Comparison of ENCODE assay signal across 2 cellular contexts in the genomic region with DNA sequence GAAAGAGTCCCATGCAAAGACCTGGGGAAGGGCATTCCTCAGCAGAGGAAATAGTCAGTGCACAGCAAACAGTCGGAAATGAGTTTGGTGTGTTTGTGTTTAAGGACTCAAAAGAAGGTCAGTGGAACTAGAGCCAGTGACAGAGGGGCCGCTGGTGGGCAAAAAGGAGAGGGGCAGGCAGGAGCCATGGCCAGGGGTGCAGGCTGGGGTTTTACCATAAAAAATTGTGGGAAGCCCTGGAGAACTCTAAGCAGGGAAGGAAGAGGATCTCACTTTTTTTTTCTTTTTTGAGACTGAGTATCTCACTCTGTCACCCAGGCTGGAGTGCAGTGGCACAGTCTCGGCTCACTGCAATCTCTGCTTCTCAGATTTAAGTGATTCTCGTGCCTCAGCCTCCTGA.
TF ChIP-seq lines count a peak whose summit lies in the region.

No MANE protein-coding gene starts in this region.

TF ChIP-seq in GM23338, 12 proteins besides CTCF, POLR2A, EP300 and RAD21 (continued from another document):
- TF ChIP-seq ZNF462 (CRISPR knock-in tag; IDR thresholded peaks at IDR 0.05): no peak
- no peak for TF ChIP-seq POLR2AphosphoS5 (IDR thresholded peaks at IDR 0.05; ENCODE audit: low read depth)
- no peak for TF ChIP-seq STAT1 (IDR thresholded peaks at IDR 0.05; ENCODE audit: unreplicated experiment)
- no peak for TF ChIP-seq ZNF114 (CRISPR knock-in tag; IDR thresholded peaks at IDR 0.05)

TF ChIP-seq in WTC11, 78 proteins besides CTCF, POLR2A, EP300 and RAD21 (continued from another document):
- TF ChIP-seq, protein P1, sequence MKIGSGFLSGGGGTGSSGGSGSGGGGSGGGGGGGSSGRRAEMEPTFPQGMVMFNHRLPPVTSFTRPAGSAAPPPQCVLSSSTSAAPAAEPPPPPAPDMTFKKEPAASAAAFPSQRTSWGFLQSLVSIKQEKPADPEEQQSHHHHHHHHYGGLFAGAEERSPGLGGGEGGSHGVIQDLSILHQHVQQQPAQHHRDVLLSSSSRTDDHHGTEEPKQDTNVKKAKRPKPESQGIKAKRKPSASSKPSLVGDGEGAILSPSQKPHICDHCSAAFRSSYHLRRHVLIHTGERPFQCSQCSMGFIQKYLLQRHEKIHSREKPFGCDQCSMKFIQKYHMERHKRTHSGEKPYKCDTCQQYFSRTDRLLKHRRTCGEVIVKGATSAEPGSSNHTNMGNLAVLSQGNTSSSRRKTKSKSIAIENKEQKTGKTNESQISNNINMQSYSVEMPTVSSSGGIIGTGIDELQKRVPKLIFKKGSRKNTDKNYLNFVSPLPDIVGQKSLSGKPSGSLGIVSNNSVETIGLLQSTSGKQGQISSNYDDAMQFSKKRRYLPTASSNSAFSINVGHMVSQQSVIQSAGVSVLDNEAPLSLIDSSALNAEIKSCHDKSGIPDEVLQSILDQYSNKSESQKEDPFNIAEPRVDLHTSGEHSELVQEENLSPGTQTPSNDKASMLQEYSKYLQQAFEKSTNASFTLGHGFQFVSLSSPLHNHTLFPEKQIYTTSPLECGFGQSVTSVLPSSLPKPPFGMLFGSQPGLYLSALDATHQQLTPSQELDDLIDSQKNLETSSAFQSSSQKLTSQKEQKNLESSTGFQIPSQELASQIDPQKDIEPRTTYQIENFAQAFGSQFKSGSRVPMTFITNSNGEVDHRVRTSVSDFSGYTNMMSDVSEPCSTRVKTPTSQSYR (CRISPR knock-in tag; IDR thresholded peaks at IDR 0.05): no peak
- TF ChIP-seq, protein P2, sequence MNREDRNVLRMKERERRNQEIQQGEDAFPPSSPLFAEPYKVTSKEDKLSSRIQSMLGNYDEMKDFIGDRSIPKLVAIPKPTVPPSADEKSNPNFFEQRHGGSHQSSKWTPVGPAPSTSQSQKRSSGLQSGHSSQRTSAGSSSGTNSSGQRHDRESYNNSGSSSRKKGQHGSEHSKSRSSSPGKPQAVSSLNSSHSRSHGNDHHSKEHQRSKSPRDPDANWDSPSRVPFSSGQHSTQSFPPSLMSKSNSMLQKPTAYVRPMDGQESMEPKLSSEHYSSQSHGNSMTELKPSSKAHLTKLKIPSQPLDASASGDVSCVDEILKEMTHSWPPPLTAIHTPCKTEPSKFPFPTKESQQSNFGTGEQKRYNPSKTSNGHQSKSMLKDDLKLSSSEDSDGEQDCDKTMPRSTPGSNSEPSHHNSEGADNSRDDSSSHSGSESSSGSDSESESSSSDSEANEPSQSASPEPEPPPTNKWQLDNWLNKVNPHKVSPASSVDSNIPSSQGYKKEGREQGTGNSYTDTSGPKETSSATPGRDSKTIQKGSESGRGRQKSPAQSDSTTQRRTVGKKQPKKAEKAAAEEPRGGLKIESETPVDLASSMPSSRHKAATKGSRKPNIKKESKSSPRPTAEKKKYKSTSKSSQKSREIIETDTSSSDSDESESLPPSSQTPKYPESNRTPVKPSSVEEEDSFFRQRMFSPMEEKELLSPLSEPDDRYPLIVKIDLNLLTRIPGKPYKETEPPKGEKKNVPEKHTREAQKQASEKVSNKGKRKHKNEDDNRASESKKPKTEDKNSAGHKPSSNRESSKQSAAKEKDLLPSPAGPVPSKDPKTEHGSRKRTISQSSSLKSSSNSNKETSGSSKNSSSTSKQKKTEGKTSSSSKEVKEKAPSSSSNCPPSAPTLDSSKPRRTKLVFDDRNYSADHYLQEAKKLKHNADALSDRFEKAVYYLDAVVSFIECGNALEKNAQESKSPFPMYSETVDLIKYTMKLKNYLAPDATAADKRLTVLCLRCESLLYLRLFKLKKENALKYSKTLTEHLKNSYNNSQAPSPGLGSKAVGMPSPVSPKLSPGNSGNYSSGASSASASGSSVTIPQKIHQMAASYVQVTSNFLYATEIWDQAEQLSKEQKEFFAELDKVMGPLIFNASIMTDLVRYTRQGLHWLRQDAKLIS (CRISPR knock-in tag; IDR thresholded peaks at IDR 0.05; ENCODE audit: borderline replicate concordance): no peak
- TF ChIP-seq, protein P3, sequence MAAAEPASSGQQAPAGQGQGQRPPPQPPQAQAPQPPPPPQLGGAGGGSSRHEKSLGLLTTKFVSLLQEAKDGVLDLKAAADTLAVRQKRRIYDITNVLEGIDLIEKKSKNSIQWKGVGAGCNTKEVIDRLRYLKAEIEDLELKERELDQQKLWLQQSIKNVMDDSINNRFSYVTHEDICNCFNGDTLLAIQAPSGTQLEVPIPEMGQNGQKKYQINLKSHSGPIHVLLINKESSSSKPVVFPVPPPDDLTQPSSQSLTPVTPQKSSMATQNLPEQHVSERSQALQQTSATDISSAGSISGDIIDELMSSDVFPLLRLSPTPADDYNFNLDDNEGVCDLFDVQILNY (CRISPR knock-in tag; IDR thresholded peaks at IDR 0.05): no peak
- TF ChIP-seq NR2C2 (CRISPR knock-in tag; IDR thresholded peaks at IDR 0.05): no peak
- no peak for TF ChIP-seq SP1 (CRISPR knock-in tag; conservative IDR thresholded peaks at IDR 0.05)
- TF ChIP-seq, protein P4, sequence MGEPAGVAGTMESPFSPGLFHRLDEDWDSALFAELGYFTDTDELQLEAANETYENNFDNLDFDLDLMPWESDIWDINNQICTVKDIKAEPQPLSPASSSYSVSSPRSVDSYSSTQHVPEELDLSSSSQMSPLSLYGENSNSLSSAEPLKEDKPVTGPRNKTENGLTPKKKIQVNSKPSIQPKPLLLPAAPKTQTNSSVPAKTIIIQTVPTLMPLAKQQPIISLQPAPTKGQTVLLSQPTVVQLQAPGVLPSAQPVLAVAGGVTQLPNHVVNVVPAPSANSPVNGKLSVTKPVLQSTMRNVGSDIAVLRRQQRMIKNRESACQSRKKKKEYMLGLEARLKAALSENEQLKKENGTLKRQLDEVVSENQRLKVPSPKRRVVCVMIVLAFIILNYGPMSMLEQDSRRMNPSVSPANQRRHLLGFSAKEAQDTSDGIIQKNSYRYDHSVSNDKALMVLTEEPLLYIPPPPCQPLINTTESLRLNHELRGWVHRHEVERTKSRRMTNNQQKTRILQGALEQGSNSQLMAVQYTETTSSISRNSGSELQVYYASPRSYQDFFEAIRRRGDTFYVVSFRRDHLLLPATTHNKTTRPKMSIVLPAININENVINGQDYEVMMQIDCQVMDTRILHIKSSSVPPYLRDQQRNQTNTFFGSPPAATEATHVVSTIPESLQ (CRISPR knock-in tag; IDR thresholded peaks at IDR 0.05): no peak
- no peak for TF ChIP-seq SMAD3 (CRISPR knock-in tag; IDR thresholded peaks at IDR 0.05; ENCODE audit: borderline replicate concordance)
- TF ChIP-seq FOXP1 (CRISPR knock-in tag; IDR thresholded peaks at IDR 0.05; ENCODE audit: borderline replicate concordance): no peak
- no peak for TF ChIP-seq USF2 (CRISPR knock-in tag; IDR thresholded peaks at IDR 0.05)
- no peak for TF ChIP-seq JUN (CRISPR knock-in tag; IDR thresholded peaks at IDR 0.05)
- TF ChIP-seq, protein P5, sequence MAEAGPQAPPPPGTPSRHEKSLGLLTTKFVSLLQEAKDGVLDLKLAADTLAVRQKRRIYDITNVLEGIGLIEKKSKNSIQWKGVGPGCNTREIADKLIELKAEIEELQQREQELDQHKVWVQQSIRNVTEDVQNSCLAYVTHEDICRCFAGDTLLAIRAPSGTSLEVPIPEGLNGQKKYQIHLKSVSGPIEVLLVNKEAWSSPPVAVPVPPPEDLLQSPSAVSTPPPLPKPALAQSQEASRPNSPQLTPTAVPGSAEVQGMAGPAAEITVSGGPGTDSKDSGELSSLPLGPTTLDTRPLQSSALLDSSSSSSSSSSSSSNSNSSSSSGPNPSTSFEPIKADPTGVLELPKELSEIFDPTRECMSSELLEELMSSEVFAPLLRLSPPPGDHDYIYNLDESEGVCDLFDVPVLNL (CRISPR knock-in tag; IDR thresholded peaks at IDR 0.05; ENCODE audit: borderline replicate concordance, low read depth): no peak
- TF ChIP-seq, protein P6, sequence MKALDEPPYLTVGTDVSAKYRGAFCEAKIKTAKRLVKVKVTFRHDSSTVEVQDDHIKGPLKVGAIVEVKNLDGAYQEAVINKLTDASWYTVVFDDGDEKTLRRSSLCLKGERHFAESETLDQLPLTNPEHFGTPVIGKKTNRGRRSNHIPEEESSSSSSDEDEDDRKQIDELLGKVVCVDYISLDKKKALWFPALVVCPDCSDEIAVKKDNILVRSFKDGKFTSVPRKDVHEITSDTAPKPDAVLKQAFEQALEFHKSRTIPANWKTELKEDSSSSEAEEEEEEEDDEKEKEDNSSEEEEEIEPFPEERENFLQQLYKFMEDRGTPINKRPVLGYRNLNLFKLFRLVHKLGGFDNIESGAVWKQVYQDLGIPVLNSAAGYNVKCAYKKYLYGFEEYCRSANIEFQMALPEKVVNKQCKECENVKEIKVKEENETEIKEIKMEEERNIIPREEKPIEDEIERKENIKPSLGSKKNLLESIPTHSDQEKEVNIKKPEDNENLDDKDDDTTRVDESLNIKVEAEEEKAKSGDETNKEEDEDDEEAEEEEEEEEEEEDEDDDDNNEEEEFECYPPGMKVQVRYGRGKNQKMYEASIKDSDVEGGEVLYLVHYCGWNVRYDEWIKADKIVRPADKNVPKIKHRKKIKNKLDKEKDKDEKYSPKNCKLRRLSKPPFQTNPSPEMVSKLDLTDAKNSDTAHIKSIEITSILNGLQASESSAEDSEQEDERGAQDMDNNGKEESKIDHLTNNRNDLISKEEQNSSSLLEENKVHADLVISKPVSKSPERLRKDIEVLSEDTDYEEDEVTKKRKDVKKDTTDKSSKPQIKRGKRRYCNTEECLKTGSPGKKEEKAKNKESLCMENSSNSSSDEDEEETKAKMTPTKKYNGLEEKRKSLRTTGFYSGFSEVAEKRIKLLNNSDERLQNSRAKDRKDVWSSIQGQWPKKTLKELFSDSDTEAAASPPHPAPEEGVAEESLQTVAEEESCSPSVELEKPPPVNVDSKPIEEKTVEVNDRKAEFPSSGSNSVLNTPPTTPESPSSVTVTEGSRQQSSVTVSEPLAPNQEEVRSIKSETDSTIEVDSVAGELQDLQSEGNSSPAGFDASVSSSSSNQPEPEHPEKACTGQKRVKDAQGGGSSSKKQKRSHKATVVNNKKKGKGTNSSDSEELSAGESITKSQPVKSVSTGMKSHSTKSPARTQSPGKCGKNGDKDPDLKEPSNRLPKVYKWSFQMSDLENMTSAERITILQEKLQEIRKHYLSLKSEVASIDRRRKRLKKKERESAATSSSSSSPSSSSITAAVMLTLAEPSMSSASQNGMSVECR (CRISPR knock-in tag; IDR thresholded peaks at IDR 0.05; ENCODE audit: borderline replicate concordance): no peak
- TF ChIP-seq ESRRA (CRISPR knock-in tag; IDR thresholded peaks at IDR 0.05; ENCODE audit: borderline replicate concordance): no peak
- TF ChIP-seq AR (CRISPR knock-in tag; IDR thresholded peaks at IDR 0.05): no peak
- TF ChIP-seq JAZF1 (CRISPR knock-in tag; IDR thresholded peaks at IDR 0.05): no peak
